In the genomic region with DNA sequence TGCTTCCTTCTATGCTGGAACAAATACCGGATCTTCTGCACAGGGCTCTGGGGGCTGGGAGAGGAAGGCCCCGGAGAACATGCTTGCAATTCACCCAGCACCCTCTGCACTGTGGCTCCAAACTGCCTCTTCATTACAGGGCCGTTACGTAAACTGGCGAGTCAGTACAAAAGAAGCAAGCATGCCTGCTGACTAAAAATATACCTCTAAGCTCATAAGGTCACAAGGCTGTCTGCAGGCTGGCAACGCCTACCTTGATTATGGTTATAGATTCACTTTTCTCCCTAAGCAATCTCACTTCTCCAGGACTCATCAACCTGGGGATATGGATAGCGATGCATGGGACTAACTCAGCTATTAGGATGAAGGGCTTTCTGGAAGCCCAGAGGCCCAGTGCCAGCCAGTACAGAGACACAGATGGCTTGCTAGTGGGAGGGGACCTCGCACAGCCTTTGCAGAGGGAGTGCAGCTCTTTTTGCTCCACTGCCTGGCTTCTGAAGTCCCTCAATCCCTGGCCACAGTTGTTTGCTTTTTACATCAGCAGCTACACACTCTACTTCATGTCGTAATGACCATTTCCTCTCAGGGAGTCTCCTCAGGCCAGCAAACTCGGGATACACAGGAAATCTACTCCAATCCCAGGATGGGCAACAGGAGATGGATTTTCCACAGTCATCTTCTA, we compare ENCODE assay signal across 8 cellular contexts.
DNase-seq lines count a peak whose midpoint lies in the region; ATAC-seq and TF ChIP-seq lines count a peak whose summit lies in the region.

No MANE protein-coding gene starts in this region.

- H3K4me2 ChIP-seq in GM23338 (0 out of 2 replicates have a peak overlapping the region, but pooled peaks have one; percentile 32), OCI-LY7 (ENCODE audit: low read length) (peak overlapping the region; percentile 35)

- H3K4me1 Mint-ChIP-seq in GM23338, result peaks cover 57% of the 10 kb centered on the region

- ATAC-seq in GM23338, result no peak
- no peak for ATAC-seq in HG03460 (IDR thresholded peaks at IDR 0.05; ENCODE audit: unreplicated experiment)

- intact Hi-C loops in OCI-LY7 (cut with micrococcal nuclease; ENCODE audit: unreplicated experiment), result no loop called here
- intact Hi-C loops in stomach (cut with DNase I; ENCODE audit: low total_unique reads), result no loop called here

- WGBS in stomach, 5 donors, result 21 to 36% (median 25%) methylated on average over 10 of the region's 10 CpGs

- H3K9me3 ChIP-seq in OCI-LY7 (ENCODE audit: low read length), result no peaks in the 10 kb centered on the region
- no peaks in the 10 kb centered on the region for H3K9me3 ChIP-seq in stomach

- H3K27ac ChIP-seq in GM23338 (ENCODE audit: low read depth) (peak overlapping the region; percentile 39; the same call in 1 of the 2 replicates), OCI-LY7 (ENCODE audit: low read depth, low read length, poor library complexity, severe bottlenecking) (no peak overlapping the region), brain microvascular endothelial cell (peak overlapping the region; percentile 65), stomach (peak overlapping the region; percentile 1 to 84 (median 70))

- H3K27me3 ChIP-seq in GM23338 (ENCODE audit: insufficient read depth) (no peaks in the 10 kb centered on the region), brain microvascular endothelial cell (replicated peaks) (no peaks in the 10 kb centered on the region), stomach (no peaks in the 10 kb centered on the region)

- H3K9me2 ChIP-seq in GM23338 (ENCODE audit: insufficient read depth) (no peaks in the 10 kb centered on the region), OCI-LY7 (ENCODE audit: insufficient read depth, low read length) (no peaks in the 10 kb centered on the region)

- CTCF ChIA-PET in OCI-LY7 (lab: Charles Lee; ENCODE audit: unreplicated experiment), result no interaction called here

- peaks cover 16% of the 10 kb centered on the region for H3K27me3 Mint-ChIP-seq in GM23338 (ENCODE audit: insufficient read depth, low read depth, poor library complexity)

- no peak overlapping the region; the same call in 1 of the 2 replicates for H3K27ac Mint-ChIP-seq in GM23338

- H3K36me3 ChIP-seq in GM23338 (ENCODE audit: insufficient read depth), result no peaks in the 10 kb centered on the region
- no peaks in the 10 kb centered on the region for H3K36me3 ChIP-seq in OCI-LY7 (ENCODE audit: insufficient read depth, low read length)
- no peaks in the 10 kb centered on the region for H3K36me3 ChIP-seq in brain microvascular endothelial cell (replicated peaks)
- no peaks in the 10 kb centered on the region for H3K36me3 ChIP-seq in stomach

- no peak for TF ChIP-seq CTCF in GM23338 (conservative IDR thresholded peaks at IDR 0.05; ENCODE audit: low read depth in 2 of 2)
- TF ChIP-seq CTCF in OCI-LY7 (conservative IDR thresholded peaks at IDR 0.05; ENCODE audit: low read length), result no peak
- no peak for TF ChIP-seq CTCF in brain microvascular endothelial cell (IDR thresholded peaks at IDR 0.05; ENCODE audit: low read depth, low read length, missing control alignments)
- TF ChIP-seq CTCF in stomach (IDR thresholded peaks at IDR 0.05), result no peak

- no peaks in the 10 kb centered on the region for H3K79me2 ChIP-seq in GM23338 (replicated peaks; ENCODE audit: insufficient read depth)
- no peaks in the 10 kb centered on the region for H3K79me2 ChIP-seq in OCI-LY7 (ENCODE audit: insufficient read depth, low read depth, low read length)

- no peak for TF ChIP-seq POLR2A in stomach (IDR thresholded peaks at IDR 0.05)

- no peaks in the 10 kb centered on the region for H3F3A ChIP-seq in GM23338 (replicated peaks; ENCODE audit: low read depth)

- H3K4me1 ChIP-seq in GM23338 (ENCODE audit: insufficient read depth) (peaks cover 25% of the 10 kb centered on the region), OCI-LY7 (ENCODE audit: insufficient read depth, low read length, poor library complexity, severe bottlenecking) (peaks cover 29% of the 10 kb centered on the region), stomach (peaks cover 30 to 69% (median 50%) of the 10 kb centered on the region in 4 donors)

- no peak overlapping the region for H3K4me3 Mint-ChIP-seq in GM23338

- POLR2A ChIA-PET in OCI-LY7 (lab: Charles Lee), result no interaction called here

- no TSS peak for BruUV-seq in OCI-LY7 (replicated peaks; lab: Mats Ljungman, UMichigan)

- no peaks in the 10 kb centered on the region for H4K20me1 ChIP-seq in GM23338 (replicated peaks; ENCODE audit: insufficient read depth)
- H4K20me1 ChIP-seq in OCI-LY7 (ENCODE audit: insufficient read depth, low read length), result no peaks in the 10 kb centered on the region

- H3K4me3 ChIP-seq in GM23338 (no peak overlapping the region), OCI-LY7 (ENCODE audit: low read depth, low read length, poor library complexity, severe bottlenecking) (no peak overlapping the region), brain microvascular endothelial cell (ENCODE audit: low read depth, low read length) (no peak overlapping the region), stomach (no peak overlapping the region)

- H2AFZ ChIP-seq in GM23338, result no peak overlapping the region
- H2AFZ ChIP-seq in OCI-LY7 (ENCODE audit: low read length), result peak overlapping the region; percentile 82

- in situ Hi-C loops in brain microvascular endothelial cell (cut with HindIII; ENCODE audit: low pct_ligation_motif_present, low sequenced_read_pairs), result no loop called here

- DNase-seq in CD1c-positive myeloid dendritic cell (ENCODE audit: extremely low spot score) (peak; percentile 65), GM23338 (ENCODE audit: low spot score) (no peak), OCI-LY7 (ENCODE audit: low spot score) (peak; percentile 43), brain microvascular endothelial cell (peak; percentile 80), kidney glomerular epithelial cell (lab: John Stamatoyannopoulos, UW) (peak; percentile 38), stomach (no peak), NCI-H128 (lab: John Stamatoyannopoulos, UW; ENCODE audit: unreplicated experiment) (no peak)

- no peaks in the 10 kb centered on the region for H3K36me3 Mint-ChIP-seq in GM23338 (ENCODE audit: low read depth)

- TF ChIP-seq EP300 in stomach (IDR thresholded peaks at IDR 0.05), result no peak

- no peaks in the 10 kb centered on the region for H3K9me3 Mint-ChIP-seq in GM23338

TF ChIP-seq in GM23338, 12 proteins besides CTCF, POLR2A, EP300 and RAD21:
- TF ChIP-seq, protein P1, sequence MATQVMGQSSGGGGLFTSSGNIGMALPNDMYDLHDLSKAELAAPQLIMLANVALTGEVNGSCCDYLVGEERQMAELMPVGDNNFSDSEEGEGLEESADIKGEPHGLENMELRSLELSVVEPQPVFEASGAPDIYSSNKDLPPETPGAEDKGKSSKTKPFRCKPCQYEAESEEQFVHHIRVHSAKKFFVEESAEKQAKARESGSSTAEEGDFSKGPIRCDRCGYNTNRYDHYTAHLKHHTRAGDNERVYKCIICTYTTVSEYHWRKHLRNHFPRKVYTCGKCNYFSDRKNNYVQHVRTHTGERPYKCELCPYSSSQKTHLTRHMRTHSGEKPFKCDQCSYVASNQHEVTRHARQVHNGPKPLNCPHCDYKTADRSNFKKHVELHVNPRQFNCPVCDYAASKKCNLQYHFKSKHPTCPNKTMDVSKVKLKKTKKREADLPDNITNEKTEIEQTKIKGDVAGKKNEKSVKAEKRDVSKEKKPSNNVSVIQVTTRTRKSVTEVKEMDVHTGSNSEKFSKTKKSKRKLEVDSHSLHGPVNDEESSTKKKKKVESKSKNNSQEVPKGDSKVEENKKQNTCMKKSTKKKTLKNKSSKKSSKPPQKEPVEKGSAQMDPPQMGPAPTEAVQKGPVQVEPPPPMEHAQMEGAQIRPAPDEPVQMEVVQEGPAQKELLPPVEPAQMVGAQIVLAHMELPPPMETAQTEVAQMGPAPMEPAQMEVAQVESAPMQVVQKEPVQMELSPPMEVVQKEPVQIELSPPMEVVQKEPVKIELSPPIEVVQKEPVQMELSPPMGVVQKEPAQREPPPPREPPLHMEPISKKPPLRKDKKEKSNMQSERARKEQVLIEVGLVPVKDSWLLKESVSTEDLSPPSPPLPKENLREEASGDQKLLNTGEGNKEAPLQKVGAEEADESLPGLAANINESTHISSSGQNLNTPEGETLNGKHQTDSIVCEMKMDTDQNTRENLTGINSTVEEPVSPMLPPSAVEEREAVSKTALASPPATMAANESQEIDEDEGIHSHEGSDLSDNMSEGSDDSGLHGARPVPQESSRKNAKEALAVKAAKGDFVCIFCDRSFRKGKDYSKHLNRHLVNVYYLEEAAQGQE (IDR thresholded peaks at IDR 0.05; ENCODE audit: unreplicated experiment), result no peak
- TF ChIP-seq JUNB (IDR thresholded peaks at IDR 0.05; ENCODE audit: unreplicated experiment) (no peak), STAT1 (IDR thresholded peaks at IDR 0.05; ENCODE audit: unreplicated experiment) (no peak)

Comparison
In these comparisons a context has a peak if more than half of its experiments do, and no peak if none do; other contexts are left out.
1. DNase-seq: peak in CD1c-positive myeloid dendritic cell (single experiment), OCI-LY7 (single experiment), brain microvascular endothelial cell (single experiment) and kidney glomerular epithelial cell (single experiment); none in GM23338 (single experiment), stomach (single experiment) and NCI-H128 (single experiment).